ENCODE assay signal across 14 cellular contexts in genomic region chr11:203056-203944, GRCh38. TPM values are rescaled to one million over a fixed set of nuclear protein-coding genes. Genes with fewer than 3 reads are reported as not detected.
A peak's percentile ranks its signal among the peaks of the same experiment; 100 is the strongest.
DNase-seq lines count a peak whose midpoint lies in the region; ATAC-seq and TF ChIP-seq lines count a peak whose summit lies in the region.
"Had no signal": no experiment of that assay in that cellular context is flagged by ENCODE, and none has a peak within 500 bp of the region (broad histone marks: within the 10 kb centered on the region; RNA-seq: fewer than 3 reads in every experiment).

No MANE protein-coding gene starts in this region.

- no peak overlapping the region for H3K9ac ChIP-seq in colonic mucosa (ENCODE audit: low read depth in 2 of 2, low read length in 2 of 2)

- no peak for DNase-seq in T-helper 1 cell
- no peak for DNase-seq in T-helper 17 cell
- peak; percentile 14 for DNase-seq in colonic mucosa
- peak; percentile 85 for DNase-seq in osteoblast (ENCODE audit: insufficient read length, low spot score, missing footprints)
- DNase-seq in AG08395 (ENCODE audit: low spot score) = no peak
- no peak for DNase-seq in inferior parietal cortex (ENCODE audit: extremely low spot score)
- DNase-seq: 8988T, caudate nucleus, NCI-H1092, thyroid gland had no signal

- peaks cover 52% of the 10 kb centered on the region for H3K79me2 ChIP-seq in osteoblast (ENCODE audit: insufficient read depth, low read length)

- H3K4me1 ChIP-seq in colonic mucosa (peaks cover 8% of the 10 kb centered on the region), osteoblast (ENCODE audit: insufficient read depth, low read length) (peaks cover 12% of the 10 kb centered on the region)

- H2AFZ ChIP-seq in osteoblast (ENCODE audit: low read length) = no peak overlapping the region

- no peaks in the 10 kb centered on the region for H3K9me3 ChIP-seq in T-helper 17 cell (ENCODE audit: control insufficient read depth, low read length, poor library complexity, severe bottlenecking)
- H3K9me3 ChIP-seq in colonic mucosa = no peaks in the 10 kb centered on the region
- no peaks in the 10 kb centered on the region for H3K9me3 ChIP-seq in osteoblast (ENCODE audit: low read depth, low read length)
- H3K9me3 ChIP-seq: thyroid gland had no signal

- H3K36me3 ChIP-seq in colonic mucosa = peaks cover 10% of the 10 kb centered on the region
- peaks cover 38% of the 10 kb centered on the region for H3K36me3 ChIP-seq in osteoblast (ENCODE audit: insufficient read depth, low read length)

- peaks cover 23% of the 10 kb centered on the region for H3K4me1 Mint-ChIP-seq in T-helper 1 cell treated with Interleukin-12 subunit alpha and Interleukin-12 subunit beta and Interleukin-4 antibody, amounts not matched to agents 30 μg/mL and 1 μg/mL, for 36 hours (ENCODE audit: low read depth)
- peaks cover 39% of the 10 kb centered on the region for H3K4me1 Mint-ChIP-seq in T-helper 17 cell

- H3K27ac Mint-ChIP-seq in T-helper 1 cell treated with Interleukin-12 subunit alpha and Interleukin-12 subunit beta and Interleukin-4 antibody, amounts not matched to agents 30 μg/mL and 1 μg/mL, for 36 hours = no peak overlapping the region
- peak overlapping the region; percentile 91 for H3K27ac Mint-ChIP-seq in T-helper 17 cell

- peaks cover 15% of the 10 kb centered on the region for H3K36me3 Mint-ChIP-seq in T-helper 1 cell treated with Interleukin-12 subunit alpha and Interleukin-12 subunit beta and Interleukin-4 antibody, amounts not matched to agents 30 μg/mL and 1 μg/mL, for 36 hours (ENCODE audit: low read depth)
- H3K36me3 Mint-ChIP-seq in T-helper 17 cell (ENCODE audit: low read depth) = peaks cover 5% of the 10 kb centered on the region

- TF ChIP-seq CTCF in colonic mucosa (IDR thresholded peaks at IDR 0.05) (no peak), osteoblast (IDR thresholded peaks at IDR 0.05; ENCODE audit: extremely low read depth, low read depth, low read length) (no peak)

- intact Hi-C loops in colonic mucosa (cut with DNase I) = no loop called here

- H3K4me3 Mint-ChIP-seq in T-helper 1 cell treated with Interleukin-12 subunit alpha and Interleukin-12 subunit beta and Interleukin-4 antibody, amounts not matched to agents 30 μg/mL and 1 μg/mL, for 36 hours = peak overlapping the region; percentile 19
- peak overlapping the region; percentile 36 for H3K4me3 Mint-ChIP-seq in T-helper 17 cell

- no peak overlapping the region for H3K4me3 ChIP-seq in colonic mucosa
- no peak overlapping the region for H3K4me3 ChIP-seq in osteoblast (ENCODE audit: insufficient read depth, low read length)
- H3K4me3 ChIP-seq: thyroid gland had no signal

- no peaks in the 10 kb centered on the region for H3K9me3 Mint-ChIP-seq in T-helper 1 cell treated with Interleukin-12 subunit alpha and Interleukin-12 subunit beta and Interleukin-4 antibody, amounts not matched to agents 30 μg/mL and 1 μg/mL, for 36 hours

- no peaks in the 10 kb centered on the region for H3K27me3 ChIP-seq in colonic mucosa
- H3K27me3 ChIP-seq in osteoblast (ENCODE audit: insufficient read depth, low read length) = no peaks in the 10 kb centered on the region
- H3K27me3 ChIP-seq: thyroid gland had no signal

- H4K20me1 ChIP-seq in osteoblast (ENCODE audit: insufficient read depth, low read length) = peaks cover 52% of the 10 kb centered on the region

- no peaks in the 10 kb centered on the region for H3K27me3 Mint-ChIP-seq in T-helper 1 cell treated with Interleukin-12 subunit alpha and Interleukin-12 subunit beta and Interleukin-4 antibody, amounts not matched to agents 30 μg/mL and 1 μg/mL, for 36 hours (ENCODE audit: low read depth)
- H3K27me3 Mint-ChIP-seq in T-helper 17 cell = no peaks in the 10 kb centered on the region

- no peak overlapping the region for H3K27ac ChIP-seq in colonic mucosa
- H3K27ac ChIP-seq in osteoblast (ENCODE audit: low read depth, low read length) = no peak overlapping the region
- H3K27ac ChIP-seq: thyroid gland had no signal

- no peak overlapping the region for H3K4me2 ChIP-seq in osteoblast (ENCODE audit: insufficient read depth, low read length)

- ATAC-seq in T-helper 17 cell = no peak
- no peak for ATAC-seq in HG03135 (IDR thresholded peaks at IDR 0.05; ENCODE audit: unreplicated experiment)
- ATAC-seq: Panc1 had no signal

RNA-seq across cellular contexts. Expression of gene BET1L, which starts 3.9 kb away (rescaled TPM):
- 10 to 100 TPM; 42.2 to 48.9 TPM for total RNA-seq in T-helper 17 cell
- total RNA-seq in colonic mucosa = 10 to 100 TPM; 51.0 to 62.2 TPM
- 24.6 and 25.6 TPM in 2 replicates for total RNA-seq in osteoblast

RNA-seq across cellular contexts. Expression of gene RIC8A, which starts 4.2 kb away (rescaled TPM):
- total RNA-seq in T-helper 17 cell (10 to 100 TPM; 69.2 to 76.0 TPM), colonic mucosa (100 to 1,000 TPM in 1 of 2 donors, 10 to 100 TPM in 1; 69.3 to 112 TPM), osteoblast (128 and 134 TPM in 2 replicates)

RNA-seq across cellular contexts. Expression of gene SCGB1C1, which starts 10.4 kb away (rescaled TPM):
- not detected for total RNA-seq in T-helper 17 cell
- not detected for total RNA-seq in colonic mucosa
- not detected in 2 replicates for total RNA-seq in osteoblast
- total RNA-seq: H4, thyroid gland had no signal

RNA-seq across cellular contexts. Expression of gene SIRT3, which starts 32.8 kb away (rescaled TPM):
- total RNA-seq in T-helper 17 cell = 10 to 100 TPM; 17.1 to 17.5 TPM
- total RNA-seq in colonic mucosa = 10 to 100 TPM; 15.1 to 16.9 TPM
- 10.9 and 11.2 TPM in 2 replicates for total RNA-seq in osteoblast

RNA-seq across cellular contexts. Expression of gene PSMD13, which starts 33.5 kb away (rescaled TPM):
- total RNA-seq in T-helper 17 cell (10 to 100 TPM; 60.6 to 63.6 TPM), colonic mucosa (100 to 1,000 TPM in 1 of 2 donors, 10 to 100 TPM in 1; 99.0 to 145 TPM), osteoblast (110 and 117 TPM in 2 replicates)

Comparison
In these comparisons a context has a peak if more than half of its experiments do, and no peak if none do; other contexts are left out.
1. DNase-seq: peak in colonic mucosa (single experiment) and osteoblast (single experiment); none in T-helper 1 cell (0 of 5), T-helper 17 cell (0 of 3), AG08395 (single experiment) and inferior parietal cortex (single experiment).